Comparison of ENCODE assay signal across 8 cellular contexts in the genomic region with DNA sequence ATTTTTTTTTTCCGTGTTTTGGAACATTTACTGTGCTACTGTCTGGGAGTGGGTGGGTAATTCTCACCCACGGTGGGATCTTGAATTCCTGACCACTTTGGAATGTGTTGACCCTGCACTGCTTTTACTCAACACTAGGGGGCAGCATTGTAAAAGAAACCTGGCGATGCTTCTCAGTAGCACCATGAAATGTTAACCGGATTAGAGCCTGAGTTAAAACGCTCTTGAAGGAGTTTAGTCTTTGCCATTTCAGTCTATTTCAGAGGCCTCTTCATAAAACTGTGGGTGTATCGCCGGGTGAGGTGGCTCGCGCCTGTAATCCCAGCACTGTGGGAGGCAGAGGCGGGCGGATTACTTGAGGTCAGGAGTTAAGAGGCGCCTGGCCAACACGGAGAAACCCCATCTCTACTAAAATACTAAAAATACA.
DNase-seq lines count a peak whose midpoint lies in the region; ATAC-seq and TF ChIP-seq lines count a peak whose summit lies in the region.

No MANE protein-coding gene starts in this region.

- H3K9me3 ChIP-seq in HEK293 (ENCODE audit: control insufficient read depth, insufficient read depth, low read depth, low read length): no peaks in the 10 kb centered on the region

- no peak overlapping the region for H3K27ac Mint-ChIP-seq in activated CD4-positive, alpha-beta T cell treated with anti-CD3 and anti-CD28 coated beads for 36 hours
- no peak overlapping the region for H3K27ac Mint-ChIP-seq in chondrocyte (ENCODE audit: unreplicated experiment)

- no peak overlapping the region for H3K4me3 ChIP-seq in HEK293 (ENCODE audit: low read depth, low read length)

- POLR2A ChIA-PET in HEK293 (lab: Yijun Ruan, JAX): interaction anchor here (0.7 kb wide), 1 partner anchor 116 kb away, joined by 5 read pairs; no protein-coding TSS in a partner anchor
- POLR2A ChIA-PET in activated CD4-positive, alpha-beta T cell treated with anti-CD3 and anti-CD28 coated beads for 36 hours (lab: Charles Lee): no interaction called here

- H3K27ac ChIP-seq in HEK293 (ENCODE audit: extremely low read depth, low read depth, low read length): no peak overlapping the region

- DNase-seq in COLO829 (ENCODE audit: low spot score) (peak; percentile 81), NCI-H446 (lab: John Stamatoyannopoulos, UW) (peak; percentile 24 to 79), chondrocyte (ENCODE audit: low spot score) (no peak), left lobe of liver (ENCODE audit: low spot score) (no peak)
- DNase-seq in activated CD4-positive, alpha-beta T cell treated with anti-CD3 and anti-CD28 coated beads for 36 hours: peak; percentile 69
- peak; percentile 18 to 39 (median 18) for DNase-seq in stimulated activated CD4-positive, alpha-beta T cell treated with anti-CD3 and anti-CD28 coated beads, TNF-alpha, amount 100 ng/mL, for 1 hour (ENCODE audit: low read depth in 3 of 3, low spot score in 1 of 3)

- H3K9me3 Mint-ChIP-seq in activated CD4-positive, alpha-beta T cell treated with anti-CD3 and anti-CD28 coated beads for 36 hours (ENCODE audit: low read depth): no peaks in the 10 kb centered on the region
- H3K9me3 Mint-ChIP-seq in chondrocyte (ENCODE audit: low read depth): no peaks in the 10 kb centered on the region

- H3K27me3 Mint-ChIP-seq in activated CD4-positive, alpha-beta T cell treated with anti-CD3 and anti-CD28 coated beads for 36 hours: peaks cover 5% of the 10 kb centered on the region
- peaks cover 35% of the 10 kb centered on the region for H3K27me3 Mint-ChIP-seq in chondrocyte (ENCODE audit: low read depth)

- peak; percentile 90 for ATAC-seq in activated CD4-positive, alpha-beta T cell treated with anti-CD3 and anti-CD28 coated beads for 36 hours
- ATAC-seq in left lobe of liver: peak; percentile 94
- ATAC-seq in HG02610 (IDR thresholded peaks at IDR 0.05; ENCODE audit: unreplicated experiment): no peak

- H3K36me3 Mint-ChIP-seq in activated CD4-positive, alpha-beta T cell treated with anti-CD3 and anti-CD28 coated beads for 36 hours (ENCODE audit: low read depth): no peaks in the 10 kb centered on the region
- H3K36me3 Mint-ChIP-seq in chondrocyte (ENCODE audit: low read depth): no peaks in the 10 kb centered on the region

- peaks cover 18% of the 10 kb centered on the region for H3K4me1 ChIP-seq in HEK293 (ENCODE audit: control insufficient read depth, insufficient read depth, low read length)

- no peak overlapping the region for H3K4me3 Mint-ChIP-seq in activated CD4-positive, alpha-beta T cell treated with anti-CD3 and anti-CD28 coated beads for 36 hours
- H3K4me3 Mint-ChIP-seq in chondrocyte (ENCODE audit: unreplicated experiment): no peak overlapping the region

- H3K36me3 ChIP-seq in HEK293 (ENCODE audit: control insufficient read depth in 2 of 2, insufficient read depth in 1 of 2, low read length in 2 of 2): no peaks in the 10 kb centered on the region

- TF ChIP-seq CTCF in HEK293 (tag by site-specific recombination; IDR thresholded peaks at IDR 0.05) (peak; percentile 76), chondrocyte (IDR thresholded peaks at IDR 0.05) (peak; percentile 98)

- CTCF ChIA-PET in HEK293 (lab: Yijun Ruan, JAX): interaction anchor here (0.6 to 5.7 kb wide), 17 partner anchors 26 to 1124 kb away, joined by 3 to 24 read pairs (median 4); no protein-coding TSS in a partner anchor
- CTCF ChIA-PET in activated CD4-positive, alpha-beta T cell treated with anti-CD3 and anti-CD28 coated beads for 36 hours (lab: Charles Lee): interaction anchor here (1.5 to 10.2 kb wide), 2 partner anchors 108 to 115 kb away, joined by 7 to 193 read pairs; a partner anchor contains a TSS

- H3K4me1 Mint-ChIP-seq in activated CD4-positive, alpha-beta T cell treated with anti-CD3 and anti-CD28 coated beads for 36 hours: peaks cover 2% of the 10 kb centered on the region
- no peaks in the 10 kb centered on the region for H3K4me1 Mint-ChIP-seq in chondrocyte (ENCODE audit: low read depth)

- intact Hi-C loops in activated CD4-positive, alpha-beta T cell treated with anti-CD3 and anti-CD28 coated beads for 36 hours (cut with DNase I, micrococcal nuclease): loop anchor here (1.0 to 10.0 kb wide), 5 partner anchors 113 to 495 kb away; no protein-coding TSS in a partner anchor

TF ChIP-seq in HEK293, 187 proteins besides CTCF, POLR2A, EP300 and RAD21 (continues in another document):
- TF ChIP-seq ZNF335 (tag by site-specific recombination; conservative IDR thresholded peaks at IDR 0.05) (peak; percentile 29; the same call in 1 of the 2 replicates), ZNF600 (tag by site-specific recombination; IDR thresholded peaks at IDR 0.05) (peak; percentile 65), ZNF112 (tag by site-specific recombination; IDR thresholded peaks at IDR 0.05) (no peak), ZNF133 (tag by site-specific recombination; IDR thresholded peaks at IDR 0.05) (no peak), SP2 (tag by site-specific recombination; IDR thresholded peaks at IDR 0.05) (no peak), YY1 (tag by site-specific recombination; IDR thresholded peaks at IDR 0.05) (no peak), ZNF2 (tag by site-specific recombination; IDR thresholded peaks at IDR 0.05) (0 out of 2 replicates have a peak, but pooled peaks have one; percentile 49), ZNF292 (tag by site-specific recombination; IDR thresholded peaks at IDR 0.05; ENCODE audit: borderline replicate concordance, low read depth) (no peak), ZNF354C (tag by site-specific recombination; IDR thresholded peaks at IDR 0.05; ENCODE audit: borderline replicate concordance, low read depth) (no peak), ZNF121 (tag by site-specific recombination; IDR thresholded peaks at IDR 0.05) (peak; percentile 83), EGR2 (tag by site-specific recombination; IDR thresholded peaks at IDR 0.05; ENCODE audit: low read depth) (peak; percentile 76), TRIM28 (IDR thresholded peaks at IDR 0.05; ENCODE audit: borderline replicate concordance, low read length) (no peak), ZFHX2 (tag by site-specific recombination; conservative IDR thresholded peaks at IDR 0.05) (peak; percentile 89), ZNF501 (tag by site-specific recombination; IDR thresholded peaks at IDR 0.05) (no peak), GLIS1 (tag by site-specific recombination; IDR thresholded peaks at IDR 0.05) (peak; percentile 46; the same call in 1 of the 2 replicates), ZNF24 (tag by site-specific recombination; IDR thresholded peaks at IDR 0.05) (no peak; the same call in 1 of the 2 replicates), ZNF654 (tag by site-specific recombination; IDR thresholded peaks at IDR 0.05; ENCODE audit: low read depth) (peak; percentile 94), ZNF114 (tag by site-specific recombination; IDR thresholded peaks at IDR 0.05) (no peak)
- TF ChIP-seq, protein P1, sequence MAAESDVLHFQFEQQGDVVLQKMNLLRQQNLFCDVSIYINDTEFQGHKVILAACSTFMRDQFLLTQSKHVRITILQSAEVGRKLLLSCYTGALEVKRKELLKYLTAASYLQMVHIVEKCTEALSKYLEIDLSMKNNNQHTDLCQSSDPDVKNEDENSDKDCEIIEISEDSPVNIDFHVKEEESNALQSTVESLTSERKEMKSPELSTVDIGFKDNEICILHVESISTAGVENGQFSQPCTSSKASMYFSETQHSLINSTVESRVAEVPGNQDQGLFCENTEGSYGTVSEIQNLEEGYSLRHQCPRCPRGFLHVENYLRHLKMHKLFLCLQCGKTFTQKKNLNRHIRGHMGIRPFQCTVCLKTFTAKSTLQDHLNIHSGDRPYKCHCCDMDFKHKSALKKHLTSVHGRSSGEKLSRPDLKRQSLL (tag by site-specific recombination; IDR thresholded peaks at IDR 0.05): no peak
- TF ChIP-seq, protein P2, sequence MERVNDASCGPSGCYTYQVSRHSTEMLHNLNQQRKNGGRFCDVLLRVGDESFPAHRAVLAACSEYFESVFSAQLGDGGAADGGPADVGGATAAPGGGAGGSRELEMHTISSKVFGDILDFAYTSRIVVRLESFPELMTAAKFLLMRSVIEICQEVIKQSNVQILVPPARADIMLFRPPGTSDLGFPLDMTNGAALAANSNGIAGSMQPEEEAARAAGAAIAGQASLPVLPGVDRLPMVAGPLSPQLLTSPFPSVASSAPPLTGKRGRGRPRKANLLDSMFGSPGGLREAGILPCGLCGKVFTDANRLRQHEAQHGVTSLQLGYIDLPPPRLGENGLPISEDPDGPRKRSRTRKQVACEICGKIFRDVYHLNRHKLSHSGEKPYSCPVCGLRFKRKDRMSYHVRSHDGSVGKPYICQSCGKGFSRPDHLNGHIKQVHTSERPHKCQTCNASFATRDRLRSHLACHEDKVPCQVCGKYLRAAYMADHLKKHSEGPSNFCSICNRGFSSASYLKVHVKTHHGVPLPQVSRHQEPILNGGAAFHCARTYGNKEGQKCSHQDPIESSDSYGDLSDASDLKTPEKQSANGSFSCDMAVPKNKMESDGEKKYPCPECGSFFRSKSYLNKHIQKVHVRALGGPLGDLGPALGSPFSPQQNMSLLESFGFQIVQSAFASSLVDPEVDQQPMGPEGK (tag by site-specific recombination; IDR thresholded peaks at IDR 0.05): no peak
- TF ChIP-seq, protein P3, sequence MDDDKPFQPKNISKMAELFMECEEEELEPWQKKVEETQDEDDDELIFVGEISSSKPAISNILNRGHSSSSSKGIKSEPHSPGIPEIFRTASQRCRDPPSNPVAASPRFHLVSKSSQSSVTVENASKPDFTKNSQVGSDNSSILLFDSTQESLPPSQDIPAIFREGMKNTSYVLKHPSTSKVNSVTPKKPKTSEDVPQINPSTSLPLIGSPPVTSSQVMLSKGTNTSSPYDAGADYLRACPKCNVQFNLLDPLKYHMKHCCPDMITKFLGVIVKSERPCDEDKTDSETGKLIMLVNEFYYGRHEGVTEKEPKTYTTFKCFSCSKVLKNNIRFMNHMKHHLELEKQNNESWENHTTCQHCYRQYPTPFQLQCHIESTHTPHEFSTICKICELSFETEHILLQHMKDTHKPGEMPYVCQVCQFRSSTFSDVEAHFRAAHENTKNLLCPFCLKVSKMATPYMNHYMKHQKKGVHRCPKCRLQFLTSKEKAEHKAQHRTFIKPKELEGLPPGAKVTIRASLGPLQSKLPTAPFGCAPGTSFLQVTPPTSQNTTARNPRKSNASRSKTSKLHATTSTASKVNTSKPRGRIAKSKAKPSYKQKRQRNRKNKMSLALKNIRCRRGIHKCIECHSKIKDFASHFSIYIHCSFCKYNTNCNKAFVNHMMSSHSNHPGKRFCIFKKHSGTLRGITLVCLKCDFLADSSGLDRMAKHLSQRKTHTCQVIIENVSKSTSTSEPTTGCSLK (tag by site-specific recombination; IDR thresholded peaks at IDR 0.05): no peak

Comparison
In these comparisons a context has a peak if more than half of its experiments do, and no peak if none do; other contexts are left out.
1. DNase-seq: peak in COLO829 (single experiment), NCI-H446 (2 of 2), activated CD4-positive, alpha-beta T cell treated with anti-CD3 and anti-CD28 coated beads for 36 hours (single experiment) and stimulated activated CD4-positive, alpha-beta T cell treated with anti-CD3 and anti-CD28 coated beads, TNF-alpha, amount 100 ng/mL, for 1 hour (3 of 3); none in chondrocyte (single experiment) and left lobe of liver (single experiment).